36 cellular contexts compared by ENCODE assay signal in genomic region chr12:113498490-113498889, GRCh38. TPM values are rescaled to one million over a fixed set of nuclear protein-coding genes. Genes with fewer than 3 reads are reported as not detected.
"Had no signal": no experiment of that assay in that cellular context is flagged by ENCODE, and none has a peak within 500 bp of the region (broad histone marks: within the 10 kb centered on the region; RNA-seq: fewer than 3 reads in every experiment).

No MANE protein-coding gene starts in this region.

- H3K36me3 ChIP-seq: adrenal gland, brain microvascular endothelial cell, breast epithelium had no signal

- ATAC-seq: activated CD8-positive, alpha-beta T cell treated with anti-CD3 and anti-CD28 coated beads for 36 hours; activated naive CD4-positive, alpha-beta T cell treated with anti-CD3 and anti-CD28 coated beads, Interleukin-2, amount 50 U/mL, for 72 hours; activated T-cell treated with anti-CD3 and anti-CD28 coated beads, Interleukin-2, amount 50 U/mL, for 4 hours; activated T-cell treated with anti-CD3 and anti-CD28 coated beads, Interleukin-2, amount 50 U/mL, for 72 hours; activated T-helper 17 cell treated with anti-CD3 and anti-CD28 coated beads, Interleukin-2, amount 50 U/mL, for 72 hours; body of pancreas had no signal

- H3K27ac ChIP-seq: adrenal gland, body of pancreas, brain microvascular endothelial cell, breast epithelium, VCaP had no signal

- FAIRE-seq: astrocyte, colon, TTC549 had no signal

- H3K27me3 ChIP-seq: body of pancreas had no signal

- H3K9me3 ChIP-seq: adrenal gland, body of pancreas had no signal

- H3K4me1 ChIP-seq: adrenal gland, body of pancreas, breast epithelium had no signal

- DNase-seq: activated B cell treated with CpG ODN at 0.5 μM for 24 hours; activated CD4-positive, alpha-beta memory T cell treated with anti-CD3 and anti-CD28 coated beads for 36 hours; activated CD4-positive, alpha-beta T cell treated with anti-CD3 and anti-CD28 coated beads for 4 hours; activated CD4-positive, alpha-beta T cell treated with anti-CD3 and anti-CD28 coated beads, Interleukin-2, amount 10 ng/mL, durations not matched to agents 24 days and 14 days; activated CD4-positive, alpha-beta T cell treated with anti-CD3 and anti-CD28 coated beads, Interleukin-2, amount 50 U/mL, for 1 hour; activated CD4-positive, alpha-beta T cell treated with anti-CD3 and anti-CD28 coated beads, Interleukin-2, amount 50 U/mL, for 4 hours; activated CD4-positive, CD25-positive, alpha-beta regulatory T cell treated with anti-CD3 and anti-CD28 coated beads, Interleukin-2, amount 50 U/mL, for 72 hours; activated CD8-positive, alpha-beta memory T cell treated with anti-CD3 and anti-CD28 coated beads, Interleukin-2, amount 50 U/mL, for 4 hours; activated CD8-positive, alpha-beta T cell treated with anti-CD3 and anti-CD28 coated beads for 36 hours; activated effector memory CD4-positive, alpha-beta T cell treated with anti-CD3 and anti-CD28 coated beads, Interleukin-2, amount 50 U/mL, for 16 hours; activated gamma-delta T cell treated with Interleukin-2 at 50 U/mL for 16 hours; activated naive CD4-positive, alpha-beta T cell; activated naive CD4-positive, alpha-beta T cell treated with anti-CD3 and anti-CD28 coated beads for 36 hours; activated naive CD4-positive, alpha-beta T cell treated with anti-CD3 and anti-CD28 coated beads, Interleukin-2, amount 50 U/mL, for 16 hours; activated naive CD8-positive, alpha-beta T cell treated with anti-CD3 and anti-CD28 coated beads for 36 hours; activated T-cell treated with anti-CD3 and anti-CD28 coated beads for 4 hours; activated T-cell treated with anti-CD3 and anti-CD28 coated beads, Interleukin-2, amount 50 U/mL, for 1 hour; activated T-cell treated with anti-CD3 and anti-CD28 coated beads, Interleukin-2, amount 50 U/mL, for 4 hours; activated T-cell treated with anti-CD3 and anti-CD28 coated beads, Interleukin-2, amount 50 U/mL, for 72 hours; adrenal gland; amniotic stem cell; aorta; body of pancreas; brain microvascular endothelial cell; central memory CD4-positive, alpha-beta T cell; T-helper 9 cell had no signal

- H3K4me3 ChIP-seq: adrenal gland, body of pancreas, breast epithelium had no signal

RNA-seq across cellular contexts. Expression of gene LHX5, which starts 26.8 kb away (rescaled TPM):
- total RNA-seq: activated B cell treated with CpG ODN at 0.5 μM for 24 hours; activated CD4-positive, alpha-beta memory T cell treated with anti-CD3 and anti-CD28 coated beads for 36 hours; activated CD4-positive, alpha-beta T cell treated with anti-CD3 and anti-CD28 coated beads, Interleukin-2, amount 10 ng/mL, durations not matched to agents 24 days and 14 days; activated CD8-positive, alpha-beta memory T cell treated with anti-CD3 and anti-CD28 coated beads for 36 hours; activated CD8-positive, alpha-beta T cell treated with anti-CD3 and anti-CD28 coated beads for 36 hours; activated naive CD4-positive, alpha-beta T cell treated with anti-CD3 and anti-CD28 coated beads for 36 hours; activated naive CD4-positive, alpha-beta T cell treated with anti-CD3 and anti-CD28 coated beads, Interleukin-2, amount 50 U/mL, for 72 hours; activated naive CD8-positive, alpha-beta T cell treated with anti-CD3 and anti-CD28 coated beads for 36 hours; activated T-cell treated with anti-CD3 and anti-CD28 coated beads, Interleukin-2, amount 50 U/mL, for 4 hours; activated T-helper 1 cell treated with anti-CD3 and anti-CD28 coated beads, Interleukin-12 subunit alpha, Interleukin-12 subunit beta, Interleukin-2, Interleukin-4 antibody, amounts not matched to agents 30 ng/mL and 10 ng/mL and 1 ng/mL, durations not matched to agents 14 hours and 24 hours and 36 hours; activated T-helper 17 cell treated with anti-CD3 and anti-CD28 coated beads, Interleukin-2, amount 50 U/mL, for 72 hours; adrenal gland; aorta; body of pancreas; breast epithelium; cardiac septum had no signal
- polyA plus RNA-seq: adrenal gland, aorta had no signal
